9 cellular contexts compared by ENCODE assay signal in the genomic region with DNA sequence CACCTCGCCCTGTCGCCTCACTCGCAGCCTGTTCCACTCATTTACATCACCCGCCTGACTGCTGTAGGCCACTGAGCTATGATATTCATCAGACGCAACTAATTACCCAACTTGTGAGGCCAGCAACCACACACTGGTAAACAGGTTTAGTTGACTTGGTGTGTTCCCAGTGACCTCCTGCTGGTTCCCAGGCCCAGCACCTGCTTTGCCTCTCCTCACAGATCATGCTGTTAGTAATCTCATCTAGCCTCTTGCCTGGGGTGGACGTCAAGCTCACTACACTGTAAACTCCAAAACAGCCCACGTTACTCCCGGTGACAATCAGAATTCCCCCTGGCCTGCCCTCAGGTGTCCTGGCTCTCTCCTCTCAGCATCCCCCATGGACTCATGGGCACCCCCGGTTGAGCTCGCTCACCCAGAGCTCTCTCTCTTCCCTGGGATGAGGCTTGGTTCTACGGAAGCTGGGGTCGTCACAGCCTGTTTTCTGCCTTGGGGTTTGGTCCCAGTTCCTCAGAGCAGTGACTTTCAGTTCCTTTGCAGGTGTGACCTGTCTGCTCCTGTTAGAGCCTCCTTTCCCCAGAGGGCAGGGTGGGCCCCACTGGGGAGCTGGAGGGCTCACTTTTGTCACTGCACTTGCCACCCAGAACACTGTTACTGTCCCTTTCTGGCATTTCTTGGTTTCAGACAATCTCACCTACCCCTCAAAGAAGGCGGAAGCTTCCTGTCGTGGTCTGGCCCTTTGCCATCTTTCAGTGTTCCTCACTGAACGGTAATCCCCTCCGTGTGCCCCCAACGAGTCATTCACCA. TPM values are rescaled to one million over a fixed set of nuclear protein-coding genes. Genes with fewer than 3 reads are reported as not detected.
DNase-seq lines count a peak whose midpoint lies in the region; ATAC-seq and TF ChIP-seq lines count a peak whose summit lies in the region.
"Had no signal": no experiment of that assay in that cellular context is flagged by ENCODE, and none has a peak within 500 bp of the region (broad histone marks: within the 10 kb centered on the region; RNA-seq: fewer than 3 reads in every experiment).

No MANE protein-coding gene starts in this region.

- H3K27me3 ChIP-seq in dorsolateral prefrontal cortex (no peaks in the 10 kb centered on the region), HAP-1 (ENCODE audit: low read depth) (no peaks in the 10 kb centered on the region)

- ATAC-seq in GM19043 (IDR thresholded peaks at IDR 0.05; ENCODE audit: low read depth, unreplicated experiment), result peak; percentile 69
- peak; percentile 76 for ATAC-seq in HG03045 (IDR thresholded peaks at IDR 0.05; ENCODE audit: unreplicated experiment)
- peak; percentile 79 for ATAC-seq in mucosa of descending colon

- no peak overlapping the region for H3K27ac ChIP-seq in dorsolateral prefrontal cortex

- H3K4me3 ChIP-seq in mucosa of descending colon, result no peak overlapping the region
- no peak overlapping the region for H3K4me3 ChIP-seq in dorsolateral prefrontal cortex
- no peak overlapping the region for H3K4me3 ChIP-seq in lower leg skin (ENCODE audit: low read depth, poor library complexity, severe bottlenecking)
- no peak overlapping the region for H3K4me3 ChIP-seq in HAP-1

- in situ Hi-C loops in HAP-1 (cut with MboI; ENCODE audit: low sequenced_read_pairs), result no loop called here

- H3K4me1 ChIP-seq in mucosa of descending colon (ENCODE audit: low read depth) (no peaks in the 10 kb centered on the region), HAP-1 (peaks cover 7% of the 10 kb centered on the region)

- H3K36me3 ChIP-seq in mucosa of descending colon (ENCODE audit: low read depth) (no peaks in the 10 kb centered on the region), HAP-1 (replicated peaks) (no peaks in the 10 kb centered on the region)

- intact Hi-C loops in mucosa of descending colon (cut with DNase I, micrococcal nuclease) (no loop called here), dorsolateral prefrontal cortex (cut with DNase I) (no loop called here), lower leg skin (cut with DNase I; ENCODE audit: low total_unique reads) (no loop called here)

- WGBS in lower leg skin, 2 donors, result 53 to 55% methylated on average over 17 of the region's 17 CpGs

- no peak for TF ChIP-seq POLR2A in lower leg skin (IDR thresholded peaks at IDR 0.05)

- no peak for TF ChIP-seq CTCF in mucosa of descending colon (IDR thresholded peaks at IDR 0.05)
- TF ChIP-seq CTCF in dorsolateral prefrontal cortex (IDR thresholded peaks at IDR 0.05 in 54 of 56, conservative IDR thresholded peaks at IDR 0.05 in 2 of 56; ENCODE audit: low read depth in 1 of 56, partially characterized antibody in 56 of 56), result no peak
- TF ChIP-seq CTCF in lower leg skin (IDR thresholded peaks at IDR 0.05), result no peak

- peak; percentile 47 to 48 for DNase-seq in activated CD4-positive, alpha-beta T cell treated with anti-CD3 and anti-CD28 coated beads for 4 hours
- DNase-seq in mucosa of descending colon (no peak), dorsolateral prefrontal cortex (no peak), Ammon's horn (ENCODE audit: low spot score) (no peak), lower leg skin (ENCODE audit: low spot score in 2 of 2) (no peak), HAP-1 (ENCODE audit: low spot score in 2 of 2) (no peak)

- H3K9me3 ChIP-seq in mucosa of descending colon (no peaks in the 10 kb centered on the region), HAP-1 (no peaks in the 10 kb centered on the region)

RNA-seq across cellular contexts. Expression of gene INPP5D, which starts 40.3 kb away (rescaled TPM):
- total RNA-seq in mucosa of descending colon (10 to 100 TPM in 1 of 3 donors, 1 to 10 TPM in 2; 8.2 to 14.4 (median 9.1) TPM), dorsolateral prefrontal cortex (10 to 100 TPM in 117 of 120 experiments, 1 to 10 TPM in 3; 5.0 to 38.5 (median 18.8) TPM), lower leg skin (10 to 100 TPM in 3 of 4 donors, 1 to 10 TPM in 1; 8.6 to 15.0 (median 13.0) TPM)
- total RNA-seq: M059J had no signal

Comparison
In these comparisons a context has a peak if more than half of its experiments do, and no peak if none do; other contexts are left out.
1. DNase-seq: peak in activated CD4-positive, alpha-beta T cell treated with anti-CD3 and anti-CD28 coated beads for 4 hours (2 of 2); none in mucosa of descending colon (0 of 3), dorsolateral prefrontal cortex (0 of 10), Ammon's horn (single experiment), lower leg skin (0 of 2) and HAP-1 (0 of 2).
2. Peak in every context shown above with its lines, with median percentiles within 50 percentile points of each other: ATAC-seq.